1 cellular context compared by ENCODE assay signal in the genomic region with DNA sequence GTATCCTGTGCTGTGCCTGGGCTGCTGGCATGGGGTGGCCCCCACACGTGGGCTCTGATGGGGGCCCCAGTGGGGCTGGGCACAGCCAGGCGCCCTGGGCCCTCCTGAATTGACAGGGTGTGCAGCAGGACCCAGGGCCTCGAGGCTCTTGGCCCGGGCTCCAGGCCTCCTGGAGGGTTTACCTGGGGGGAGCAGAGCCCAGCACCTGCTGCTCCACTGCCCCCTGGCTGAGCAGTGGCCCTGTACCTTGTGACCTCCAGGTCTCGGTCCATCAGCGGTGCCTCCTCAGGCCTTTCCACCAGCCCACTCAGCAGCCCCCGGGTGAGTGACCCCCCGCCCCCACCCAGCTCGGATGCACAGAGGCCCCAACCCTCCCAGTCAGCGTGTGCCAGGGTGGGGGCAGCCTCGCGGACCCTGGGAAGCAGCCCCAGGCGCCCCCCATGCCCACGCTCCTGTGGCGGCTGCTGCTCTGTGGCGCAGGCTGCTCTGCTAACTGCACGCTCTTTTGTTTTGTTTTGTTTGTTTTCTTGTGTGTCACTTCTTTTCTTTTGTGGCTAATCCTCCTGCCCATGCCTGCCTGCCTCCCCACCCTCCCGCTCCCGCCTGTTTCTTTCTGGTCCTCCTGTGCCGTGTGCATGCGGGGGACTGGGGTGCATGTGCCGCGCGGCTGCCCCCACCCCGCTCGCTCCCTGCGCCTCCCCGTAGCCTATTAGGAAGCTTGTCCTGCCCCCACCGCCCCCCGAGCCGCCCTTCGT.
TF ChIP-seq lines count a peak whose summit lies in the region.

No MANE protein-coding gene starts in this region.

TF ChIP-seq in HepG2, 621 proteins besides CTCF, POLR2A, EP300 and RAD21:
- TF ChIP-seq ZNF44 (CRISPR knock-in tag; IDR thresholded peaks at IDR 0.05), result no peak
- TF ChIP-seq FOXJ3 (CRISPR knock-in tag; IDR thresholded peaks at IDR 0.05; ENCODE audit: borderline replicate concordance), result no peak
- TF ChIP-seq ZNF816 (CRISPR knock-in tag; IDR thresholded peaks at IDR 0.05; ENCODE audit: borderline replicate concordance), result no peak
